26 cellular contexts compared by ENCODE assay signal in genomic region chr17:17324616-17325015, GRCh38.
"Had no signal": no experiment of that assay in that cellular context is flagged by ENCODE, and none has a peak within 500 bp of the region (broad histone marks: within the 10 kb centered on the region; RNA-seq: fewer than 3 reads in every experiment).

No MANE protein-coding gene starts in this region.

- H3K4me3 ChIP-seq: mucosa of descending colon, prostate gland, suprapubic skin, transverse colon, upper lobe of right lung, uterus had no signal

- H3K27ac ChIP-seq: parathyroid adenoma, prostate gland, suprapubic skin, transverse colon, upper lobe of right lung, uterus had no signal

- DNase-seq: cortex of kidney; effector memory CD8-positive, alpha-beta T cell; hypothalamus; immature natural killer cell; islet precursor cell; left ventricle myocardium superior; mesenchymal stem cell; naive B cell; small intestine; stimulated activated CD4-positive, alpha-beta T cell treated with anti-CD3 and anti-CD28 coated beads, Interleukin-12 subunit alpha, Interleukin-12 subunit beta, amount 100 ng/mL, for 4 hours; stimulated activated CD4-positive, alpha-beta T cell treated with anti-CD3 and anti-CD28 coated beads, Interleukin-1b, Interleukin-23, amount 100 ng/mL, for 48 hours; stimulated activated CD4-positive, alpha-beta T cell treated with anti-CD3 and anti-CD28 coated beads, Interleukin-4, amount 100 ng/mL, for 1 hour; stimulated activated CD8-positive, alpha-beta memory T cell treated with anti-CD3 and anti-CD28 coated beads, Interleukin-4, amount 100 ng/mL, for 48 hours; stimulated activated naive CD4-positive, alpha-beta T cell; stimulated activated naive CD8-positive, alpha-beta T cell treated with anti-CD3 and anti-CD28 coated beads, Interleukin-15, amount 100 ng/mL, for 72 hours; transverse colon; upper lobe of right lung; uterus had no signal

- H3K9ac ChIP-seq: parathyroid adenoma had no signal

- H3K27ac Mint-ChIP-seq: effector memory CD8-positive, alpha-beta T cell; immature natural killer cell; mesothelial cell of epicardium; naive B cell; natural killer cell treated with Interleukin-12 subunit alpha and Interleukin-12 subunit beta and Interleukin-15 and Interleukin-18, amount 100 ng/mL, for 72 hours; stimulated activated naive CD8-positive, alpha-beta T cell treated with anti-CD3 and anti-CD28 coated beads, Interleukin-15, amount 100 ng/mL, for 72 hours had no signal

- H3K36me3 Mint-ChIP-seq: mesothelial cell of epicardium; naive B cell; natural killer cell treated with Interleukin-12 subunit alpha and Interleukin-12 subunit beta and Interleukin-15 and Interleukin-18, amount 100 ng/mL, for 72 hours had no signal

- H3K4me1 Mint-ChIP-seq: immature natural killer cell; mesothelial cell of epicardium; naive B cell; stimulated activated naive CD8-positive, alpha-beta T cell treated with anti-CD3 and anti-CD28 coated beads, Interleukin-15, amount 100 ng/mL, for 72 hours had no signal

- H3K9me3 Mint-ChIP-seq: effector memory CD8-positive, alpha-beta T cell; immature natural killer cell; mesothelial cell of epicardium; naive B cell; natural killer cell treated with Interleukin-12 subunit alpha and Interleukin-12 subunit beta and Interleukin-15 and Interleukin-18, amount 100 ng/mL, for 72 hours; neural crest cell; stimulated activated naive CD8-positive, alpha-beta T cell treated with anti-CD3 and anti-CD28 coated beads, Interleukin-15, amount 100 ng/mL, for 72 hours had no signal

- H3K4me3 Mint-ChIP-seq: effector memory CD8-positive, alpha-beta T cell; immature natural killer cell; mesothelial cell of epicardium; naive B cell; natural killer cell treated with Interleukin-12 subunit alpha and Interleukin-12 subunit beta and Interleukin-15 and Interleukin-18, amount 100 ng/mL, for 72 hours; neural crest cell; stimulated activated naive CD8-positive, alpha-beta T cell treated with anti-CD3 and anti-CD28 coated beads, Interleukin-15, amount 100 ng/mL, for 72 hours had no signal

- H3K9me3 ChIP-seq: mucosa of descending colon, prostate gland, suprapubic skin, transverse colon, upper lobe of right lung, uterus had no signal

- H3K4me1 ChIP-seq: parathyroid adenoma, prostate gland, suprapubic skin, transverse colon, upper lobe of right lung, uterus had no signal

- H3K27me3 Mint-ChIP-seq: effector memory CD8-positive, alpha-beta T cell; naive B cell; natural killer cell treated with Interleukin-12 subunit alpha and Interleukin-12 subunit beta and Interleukin-15 and Interleukin-18, amount 100 ng/mL, for 72 hours; stimulated activated naive CD8-positive, alpha-beta T cell treated with anti-CD3 and anti-CD28 coated beads, Interleukin-15, amount 100 ng/mL, for 72 hours had no signal

- H3K27me3 ChIP-seq: suprapubic skin, transverse colon, upper lobe of right lung, uterus had no signal

- ATAC-seq: effector memory CD8-positive, alpha-beta T cell; left ventricle myocardium superior; mucosa of descending colon; natural killer cell treated with Interleukin-12 subunit alpha and Interleukin-12 subunit beta and Interleukin-15 and Interleukin-18, amount 100 ng/mL, for 72 hours; right cardiac atrium; stimulated activated naive CD8-positive, alpha-beta T cell treated with anti-CD3 and anti-CD28 coated beads, Interleukin-15, amount 100 ng/mL, for 72 hours; upper lobe of right lung had no signal

- H3K36me3 ChIP-seq: prostate gland, transverse colon, upper lobe of right lung, uterus had no signal
